ENCODE assay signal across 8 cellular contexts in genomic region chr20:49712118-49712517, GRCh38. TPM values are rescaled to one million over a fixed set of nuclear protein-coding genes. Genes with fewer than 3 reads are reported as not detected.
DNase-seq lines count a peak whose midpoint lies in the region; ATAC-seq and FAIRE-seq lines count a peak whose summit lies in the region.
"Had no signal": no experiment of that assay in that cellular context is flagged by ENCODE, and none has a peak within 500 bp of the region (broad histone marks: within the 10 kb centered on the region; RNA-seq: fewer than 3 reads in every experiment).

No MANE protein-coding gene starts in this region.

- no peaks in the 10 kb centered on the region for H3K27me3 Mint-ChIP-seq in activated T-helper 2 cell treated with anti-CD3 and anti-CD28 coated beads, Interferon-gamma antibody, Interleukin-2, Interleukin-4, amounts not matched to agents 10 μg/mL and 5 μg/mL and 100 μg/mL, durations not matched to agents 14 hours and 24 hours and 36 hours (ENCODE audit: low read depth)
- H3K27me3 Mint-ChIP-seq in immature natural killer cell (ENCODE audit: low read depth in 3 of 3), result peaks cover 2 to 8% (median 3%) of the 10 kb centered on the region in 3 donors
- no peaks in the 10 kb centered on the region for H3K27me3 Mint-ChIP-seq in stimulated activated naive B cell treated with anti-CD40 and anti-IgM and Interleukin-4, amounts not matched to agents 10 μg/mL and 1 μg/mL and 100 μg/mL, for 72 hours

- FAIRE-seq in HTR-8/SVneo (lab: Jason Lieb, UNC), result peak; percentile 80

- H3K9me3 Mint-ChIP-seq in activated T-helper 2 cell treated with anti-CD3 and anti-CD28 coated beads, Interferon-gamma antibody, Interleukin-2, Interleukin-4, amounts not matched to agents 10 μg/mL and 5 μg/mL and 100 μg/mL, durations not matched to agents 14 hours and 24 hours and 36 hours, result no peaks in the 10 kb centered on the region
- no peaks in the 10 kb centered on the region for H3K9me3 Mint-ChIP-seq in immature natural killer cell
- H3K9me3 Mint-ChIP-seq in stimulated activated naive B cell treated with anti-CD40 and anti-IgM and Interleukin-4, amounts not matched to agents 10 μg/mL and 1 μg/mL and 100 μg/mL, for 72 hours, result no peaks in the 10 kb centered on the region

- DNase-seq in HTR-8/SVneo (ENCODE audit: insufficient read length, low spot score) (no peak), immature natural killer cell (no peak), mucosa of gallbladder (ENCODE audit: low spot score) (no peak)
- no peak for DNase-seq in activated T-helper 2 cell treated with anti-CD3 and anti-CD28 coated beads, Interferon-gamma antibody, Interleukin-2, Interleukin-4, amounts not matched to agents 10 μg/mL and 5 μg/mL and 100 μg/mL, durations not matched to agents 14 hours and 24 hours and 36 hours (ENCODE audit: low spot score)
- no peak for DNase-seq in stimulated activated naive B cell treated with anti-CD40 and anti-IgM and Interleukin-4, amounts not matched to agents 10 μg/mL and 1 μg/mL and 100 μg/mL, for 72 hours
- DNase-seq: stimulated activated CD4-positive, alpha-beta T cell treated with anti-CD3 and anti-CD28 coated beads, Interleukin-15, amount 100 ng/mL, for 24 hours had no signal

- H3K4me1 Mint-ChIP-seq in activated T-helper 2 cell treated with anti-CD3 and anti-CD28 coated beads, Interferon-gamma antibody, Interleukin-2, Interleukin-4, amounts not matched to agents 10 μg/mL and 5 μg/mL and 100 μg/mL, durations not matched to agents 14 hours and 24 hours and 36 hours (ENCODE audit: low read depth), result peaks cover 27% of the 10 kb centered on the region
- H3K4me1 Mint-ChIP-seq in immature natural killer cell, result peaks cover 58 to 66% of the 10 kb centered on the region in 2 donors
- peaks cover 29 to 53% of the 10 kb centered on the region in 2 donors for H3K4me1 Mint-ChIP-seq in stimulated activated naive B cell treated with anti-CD40 and anti-IgM and Interleukin-4, amounts not matched to agents 10 μg/mL and 1 μg/mL and 100 μg/mL, for 72 hours

- H3K4me3 Mint-ChIP-seq in activated T-helper 2 cell treated with anti-CD3 and anti-CD28 coated beads, Interferon-gamma antibody, Interleukin-2, Interleukin-4, amounts not matched to agents 10 μg/mL and 5 μg/mL and 100 μg/mL, durations not matched to agents 14 hours and 24 hours and 36 hours (ENCODE audit: low read depth), result peak overlapping the region; percentile 88
- H3K4me3 Mint-ChIP-seq in immature natural killer cell, result peak overlapping the region; percentile 89 to 94 (median 92)
- H3K4me3 Mint-ChIP-seq in stimulated activated naive B cell treated with anti-CD40 and anti-IgM and Interleukin-4, amounts not matched to agents 10 μg/mL and 1 μg/mL and 100 μg/mL, for 72 hours, result peak overlapping the region; percentile 90 to 91

- intact Hi-C loops in activated T-helper 2 cell treated with anti-CD3 and anti-CD28 coated beads, Interferon-gamma antibody, Interleukin-2, Interleukin-4, amounts not matched to agents 10 μg/mL and 5 μg/mL and 100 μg/mL, durations not matched to agents 14 hours and 24 hours and 36 hours (cut with micrococcal nuclease), result loop anchor here (5.0 kb wide), 3 partner anchors 35 to 100 kb away; partner anchors contain the start of gene SLC9A8

- peaks cover 15% of the 10 kb centered on the region for H3K36me3 Mint-ChIP-seq in activated T-helper 2 cell treated with anti-CD3 and anti-CD28 coated beads, Interferon-gamma antibody, Interleukin-2, Interleukin-4, amounts not matched to agents 10 μg/mL and 5 μg/mL and 100 μg/mL, durations not matched to agents 14 hours and 24 hours and 36 hours (ENCODE audit: low read depth)
- no peaks in the 10 kb centered on the region for H3K36me3 Mint-ChIP-seq in immature natural killer cell
- peaks cover 4 to 8% of the 10 kb centered on the region in 2 donors for H3K36me3 Mint-ChIP-seq in stimulated activated naive B cell treated with anti-CD40 and anti-IgM and Interleukin-4, amounts not matched to agents 10 μg/mL and 1 μg/mL and 100 μg/mL, for 72 hours

- H3K27ac Mint-ChIP-seq in activated T-helper 2 cell treated with anti-CD3 and anti-CD28 coated beads, Interferon-gamma antibody, Interleukin-2, Interleukin-4, amounts not matched to agents 10 μg/mL and 5 μg/mL and 100 μg/mL, durations not matched to agents 14 hours and 24 hours and 36 hours, result no peak overlapping the region
- H3K27ac Mint-ChIP-seq in immature natural killer cell, result peak overlapping the region; percentile 75 to 95 (median 87)
- H3K27ac Mint-ChIP-seq in stimulated activated naive B cell treated with anti-CD40 and anti-IgM and Interleukin-4, amounts not matched to agents 10 μg/mL and 1 μg/mL and 100 μg/mL, for 72 hours, result no peak overlapping the region

- no peak for ATAC-seq in stimulated activated naive B cell treated with anti-CD40 and anti-IgM and Interleukin-4, amounts not matched to agents 10 μg/mL and 1 μg/mL and 100 μg/mL, for 72 hours (replicated peaks)
- ATAC-seq in HG02840 (IDR thresholded peaks at IDR 0.05; ENCODE audit: low FRiP score, unreplicated experiment) (no peak), HG02973 (IDR thresholded peaks at IDR 0.05; ENCODE audit: unreplicated experiment) (no peak)

RNA-seq across cellular contexts. Expression of gene B4GALT5, which starts 1.6 kb away (rescaled TPM):
- 39.4 TPM in 2 replicates for total RNA-seq in activated T-helper 2 cell treated with anti-CD3 and anti-CD28 coated beads, Interferon-gamma antibody, Interleukin-2, Interleukin-4, amounts not matched to agents 10 μg/mL and 5 μg/mL and 100 μg/mL, durations not matched to agents 14 hours and 24 hours and 36 hours
- polyA plus RNA-seq in immature natural killer cell, result 1 to 10 TPM in 2 of 3 donors, under 1 TPM in 1; 0.35 to 3.2 (median 2.8) TPM
- total RNA-seq in mucosa of gallbladder, result 62.2 TPM

Comparison
In these comparisons a context has a peak if more than half of its experiments do, and no peak if none do; other contexts are left out.
1. H3K27ac Mint-ChIP-seq: peak in immature natural killer cell (6 of 6); none in activated T-helper 2 cell treated with anti-CD3 and anti-CD28 coated beads, Interferon-gamma antibody, Interleukin-2, Interleukin-4, amounts not matched to agents 10 μg/mL and 5 μg/mL and 100 μg/mL, durations not matched to agents 14 hours and 24 hours and 36 hours (single experiment) and stimulated activated naive B cell treated with anti-CD40 and anti-IgM and Interleukin-4, amounts not matched to agents 10 μg/mL and 1 μg/mL and 100 μg/mL, for 72 hours (single experiment).
2. Peak in every context shown above with its lines, with median percentiles within 50 percentile points of each other: H3K4me3 Mint-ChIP-seq.